Comparison of ENCODE assay signal across 6 cellular contexts in genomic region chr2:173711816-173712215, GRCh38.
"Had no signal": no experiment of that assay in that cellular context is flagged by ENCODE, and none has a peak within 500 bp of the region (broad histone marks: within the 10 kb centered on the region; RNA-seq: fewer than 3 reads in every experiment).

No MANE protein-coding gene starts in this region.

- H3K4me3 ChIP-seq: K562 had no signal

- ATAC-seq: HepG2, K562 had no signal

- FAIRE-seq: HepG2, HTR-8/SVneo, K562 had no signal

- DNase-seq: IMR-90, KBM-7 had no signal

- H3K27ac ChIP-seq: HL-60 had no signal
